31 cellular contexts compared by ENCODE assay signal in the genomic region with DNA sequence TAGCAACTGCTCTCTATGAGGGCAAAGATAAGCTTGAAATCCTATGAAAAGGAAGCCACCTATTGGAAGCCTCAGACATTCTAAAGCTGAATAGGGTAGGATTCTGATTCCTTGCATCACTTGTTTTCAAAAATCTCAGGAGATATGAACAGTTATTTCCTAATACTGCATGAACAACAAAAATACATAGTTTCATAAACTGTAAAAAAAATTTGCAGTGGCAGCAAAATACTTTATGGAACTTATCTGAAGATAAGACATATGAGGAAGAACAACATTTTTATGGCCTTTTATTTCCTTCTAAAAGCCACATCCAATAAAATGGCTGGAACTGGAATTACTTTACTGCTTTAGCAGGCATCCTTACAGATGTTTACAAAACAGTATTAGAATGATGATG. TPM values are rescaled to one million over a fixed set of nuclear protein-coding genes. Genes with fewer than 3 reads are reported as not detected.
A peak's percentile ranks its signal among the peaks of the same experiment; 100 is the strongest.
DNase-seq lines count a peak whose midpoint lies in the region; ATAC-seq and TF ChIP-seq lines count a peak whose summit lies in the region.
"Had no signal": no experiment of that assay in that cellular context is flagged by ENCODE, and none has a peak within 500 bp of the region (broad histone marks: within the 10 kb centered on the region; RNA-seq: fewer than 3 reads in every experiment).

No MANE protein-coding gene starts in this region.

- H3K36me3 ChIP-seq in IMR-90 (ENCODE audit: control insufficient read depth, insufficient read depth, low read length) (peaks cover 6% of the 10 kb centered on the region), upper lobe of left lung (peaks cover 3 to 41% (median 20%) of the 10 kb centered on the region in 4 donors)

- H3K4ac ChIP-seq in IMR-90 (ENCODE audit: low read depth, low read length): no peak overlapping the region

- no peak overlapping the region for H2AFZ ChIP-seq in IMR-90 (replicated peaks; ENCODE audit: low read length, poor library complexity)
- H2AFZ ChIP-seq: GM23338 had no signal

- H3K4me2 ChIP-seq in IMR-90 (ENCODE audit: low read depth, low read length): no peak overlapping the region
- H3K4me2 ChIP-seq: GM23338 had no signal

- no peak overlapping the region for H4K91ac ChIP-seq in IMR-90 (ENCODE audit: insufficient read depth, low read depth, low read length)

- peaks cover 29% of the 10 kb centered on the region for H3K36me3 Mint-ChIP-seq in stimulated activated effector memory CD8-positive, alpha-beta T cell treated with anti-CD3 and anti-CD28 coated beads, Interleukin-12 subunit alpha, Interleukin-12 subunit beta, amount 100 ng/mL, for 72 hours
- H3K36me3 Mint-ChIP-seq in stimulated activated memory B cell treated with anti-CD40 and anti-IgM and Interleukin-4, amounts not matched to agents 10 μg/mL and 1 μg/mL and 100 μg/mL, for 72 hours: peaks cover 11% of the 10 kb centered on the region
- peaks cover 30% of the 10 kb centered on the region for H3K36me3 Mint-ChIP-seq in activated T-cell treated with anti-CD3 and anti-CD28 coated beads, Interleukin-2, amount 50 U/mL, for 24 hours (ENCODE audit: low read depth)
- H3K36me3 Mint-ChIP-seq: activated naive CD4-positive, alpha-beta T cell treated with anti-CD3 and anti-CD28 coated beads, Interleukin-2, amount 50 U/mL, for 72 hours had no signal

- no peak overlapping the region for H2BK5ac ChIP-seq in IMR-90 (ENCODE audit: low read depth, low read length, poor library complexity, severe bottlenecking)

- H3K18ac ChIP-seq in IMR-90 (ENCODE audit: low read depth, low read length): no peak overlapping the region

- TF ChIP-seq CTCF in IMR-90 (conservative IDR thresholded peaks at IDR 0.05; ENCODE audit: low read depth, low read length): no peak
- TF ChIP-seq CTCF in cardiac fibroblast (IDR thresholded peaks at IDR 0.05; ENCODE audit: low read depth, low read length): peak; percentile 3
- TF ChIP-seq CTCF in upper lobe of left lung (IDR thresholded peaks at IDR 0.05): no peak

- no peak overlapping the region for H3K56ac ChIP-seq in IMR-90 (ENCODE audit: extremely low read depth, insufficient read depth, low read length)

- POLR2A ChIA-PET in IMR-90 (lab: Charles Lee; ENCODE audit: unreplicated experiment): no interaction called here

- H3K4me3 ChIP-seq in IMR-90 (ENCODE audit: insufficient read depth, low read depth, low read length) (no peak overlapping the region), cardiac fibroblast (replicated peaks in 1 of 2; ENCODE audit: low read depth in 2 of 2, low read length in 2 of 2) (no peak overlapping the region), upper lobe of left lung (no peak overlapping the region)
- H3K4me3 ChIP-seq: esophagus muscularis mucosa, GM23338, left lung, SJSA1, skin epidermis, thoracic aorta had no signal

- no peaks in the 10 kb centered on the region for H4K20me1 ChIP-seq in IMR-90 (ENCODE audit: insufficient read depth, low read length)

- no peaks in the 10 kb centered on the region for H3K9me3 ChIP-seq in IMR-90 (ENCODE audit: control insufficient read depth, insufficient read depth, low read length)
- H3K9me3 ChIP-seq in upper lobe of left lung: no peaks in the 10 kb centered on the region
- H3K9me3 ChIP-seq: esophagus muscularis mucosa, left lung, SJSA1, thoracic aorta had no signal

- DNase-seq in IMR-90 (no peak), cardiac fibroblast (ENCODE audit: low read depth in 2 of 2) (peak; percentile 41 to 63), iris pigment epithelial cell (ENCODE audit: low read depth) (peak; percentile 17), upper lobe of left lung (no peak)
- no peak for DNase-seq in stimulated activated effector memory CD8-positive, alpha-beta T cell treated with anti-CD3 and anti-CD28 coated beads, Interleukin-12 subunit alpha, Interleukin-12 subunit beta, amount 100 ng/mL, for 72 hours (ENCODE audit: low spot score in 2 of 2)
- no peak for DNase-seq in activated T-cell treated with anti-CD3 and anti-CD28 coated beads, Interleukin-2, amount 50 U/mL, for 24 hours
- DNase-seq: activated CD4-positive, alpha-beta T cell treated with anti-CD3 and anti-CD28 coated beads for 48 hours; COR-L47; DMS79 treated with DMSO at 0.1 percent for 48 hours; effector memory CD8-positive, alpha-beta T cell; left lung; MM.1S; NCI-H1436; NCI-H510A; nephron progenitor cell; NK-92 treated with Interleukin-12 subunit alpha and Interleukin-12 subunit beta, amount 100 ng/mL, for 24 hours; stimulated activated CD4-positive, alpha-beta T cell treated with anti-CD3 and anti-CD28 coated beads, Interleukin-2, amount 100 ng/mL, for 24 hours; stimulated activated naive B cell treated with anti-CD40 and anti-IgM and Interleukin-4, amounts not matched to agents 10 μg/mL and 1 μg/mL and 100 μg/mL, for 72 hours had no signal

- no peak overlapping the region for H2BK20ac ChIP-seq in IMR-90 (ENCODE audit: low read depth, low read length)

- no peak overlapping the region for H2AK5ac ChIP-seq in IMR-90 (ENCODE audit: low read depth, low read length)

- H3K27ac Mint-ChIP-seq in stimulated activated effector memory CD8-positive, alpha-beta T cell treated with anti-CD3 and anti-CD28 coated beads, Interleukin-12 subunit alpha, Interleukin-12 subunit beta, amount 100 ng/mL, for 72 hours: peak overlapping the region; percentile 74
- no peak overlapping the region for H3K27ac Mint-ChIP-seq in stimulated activated memory B cell treated with anti-CD40 and anti-IgM and Interleukin-4, amounts not matched to agents 10 μg/mL and 1 μg/mL and 100 μg/mL, for 72 hours
- H3K27ac Mint-ChIP-seq in activated T-cell treated with anti-CD3 and anti-CD28 coated beads, Interleukin-2, amount 50 U/mL, for 24 hours: no peak overlapping the region
- H3K27ac Mint-ChIP-seq: activated naive CD4-positive, alpha-beta T cell treated with anti-CD3 and anti-CD28 coated beads, Interleukin-2, amount 50 U/mL, for 72 hours; activated T-helper 1 cell treated with anti-CD3 and anti-CD28 coated beads, Interleukin-12 subunit alpha, Interleukin-12 subunit beta, Interleukin-2, Interleukin-4 antibody, amounts not matched to agents 30 ng/mL and 10 ng/mL and 1 ng/mL, durations not matched to agents 14 hours and 24 hours and 36 hours; GM23338; IgD-negative memory B cell; nephron progenitor cell; progenitor cell of endocrine pancreas; stimulated activated naive B cell treated with anti-CD40 and anti-IgM and Interleukin-4, amounts not matched to agents 10 μg/mL and 1 μg/mL and 100 μg/mL, for 72 hours; T-helper 1 cell treated with Interleukin-12 subunit alpha and Interleukin-12 subunit beta and Interleukin-4 antibody, amounts not matched to agents 30 μg/mL and 1 μg/mL, for 36 hours had no signal

- no peak overlapping the region for H2AK9ac ChIP-seq in IMR-90 (replicated peaks; ENCODE audit: low read depth, low read length, poor library complexity)

- H3K9me1 ChIP-seq in IMR-90 (ENCODE audit: insufficient read depth, low read length): peaks cover 3% of the 10 kb centered on the region; the same call in 1 of the 2 replicates

- no peak for ATAC-seq in IMR-90 (ENCODE audit: low read depth)
- ATAC-seq in stimulated activated effector memory CD8-positive, alpha-beta T cell treated with anti-CD3 and anti-CD28 coated beads, Interleukin-12 subunit alpha, Interleukin-12 subunit beta, amount 100 ng/mL, for 72 hours: no peak
- no peak for ATAC-seq in upper lobe of left lung (ENCODE audit: low FRiP score in 2 of 2)
- ATAC-seq in stimulated activated memory B cell treated with anti-CD40 and anti-IgM and Interleukin-4, amounts not matched to agents 10 μg/mL and 1 μg/mL and 100 μg/mL, for 72 hours: no peak
- no peak for ATAC-seq in GM18858 (IDR thresholded peaks at IDR 0.05; ENCODE audit: unreplicated experiment)
- ATAC-seq: activated naive CD4-positive, alpha-beta T cell treated with anti-CD3 and anti-CD28 coated beads, Interleukin-2, amount 50 U/mL, for 72 hours; effector memory CD8-positive, alpha-beta T cell; GM23338; left lung; stimulated activated naive B cell treated with anti-CD40 and anti-IgM and Interleukin-4, amounts not matched to agents 10 μg/mL and 1 μg/mL and 100 μg/mL, for 72 hours had no signal

- H3K27me3 ChIP-seq in IMR-90 (ENCODE audit: control insufficient read depth, insufficient read depth, low read length) (no peaks in the 10 kb centered on the region), upper lobe of left lung (no peaks in the 10 kb centered on the region)
- H3K27me3 ChIP-seq: esophagus muscularis mucosa, left lung, SJSA1 had no signal

- no peak overlapping the region for H4K5ac ChIP-seq in IMR-90 (ENCODE audit: low read depth, low read length)

- H2BK15ac ChIP-seq in IMR-90 (ENCODE audit: low read depth, low read length): no peak overlapping the region

- TF ChIP-seq EP300 in upper lobe of left lung (IDR thresholded peaks at IDR 0.05): no peak

- peaks cover 0 to 8% of the 10 kb centered on the region in 2 experiments; a peak in 1 of 4 replicates for H3K79me1 ChIP-seq in IMR-90 (ENCODE audit: low read depth in 1 of 2, low read length in 2 of 2)

- H3K9me3 Mint-ChIP-seq in stimulated activated effector memory CD8-positive, alpha-beta T cell treated with anti-CD3 and anti-CD28 coated beads, Interleukin-12 subunit alpha, Interleukin-12 subunit beta, amount 100 ng/mL, for 72 hours: no peaks in the 10 kb centered on the region
- H3K9me3 Mint-ChIP-seq in stimulated activated memory B cell treated with anti-CD40 and anti-IgM and Interleukin-4, amounts not matched to agents 10 μg/mL and 1 μg/mL and 100 μg/mL, for 72 hours: no peaks in the 10 kb centered on the region
- H3K9me3 Mint-ChIP-seq in activated T-cell treated with anti-CD3 and anti-CD28 coated beads, Interleukin-2, amount 50 U/mL, for 24 hours: no peaks in the 10 kb centered on the region
- H3K9me3 Mint-ChIP-seq: activated naive CD4-positive, alpha-beta T cell treated with anti-CD3 and anti-CD28 coated beads, Interleukin-2, amount 50 U/mL, for 72 hours; activated T-helper 1 cell treated with anti-CD3 and anti-CD28 coated beads, Interleukin-12 subunit alpha, Interleukin-12 subunit beta, Interleukin-2, Interleukin-4 antibody, amounts not matched to agents 30 ng/mL and 10 ng/mL and 1 ng/mL, durations not matched to agents 14 hours and 24 hours and 36 hours; effector memory CD8-positive, alpha-beta T cell; IgD-negative memory B cell; stimulated activated naive B cell treated with anti-CD40 and anti-IgM and Interleukin-4, amounts not matched to agents 10 μg/mL and 1 μg/mL and 100 μg/mL, for 72 hours; T-helper 1 cell treated with Interleukin-12 subunit alpha and Interleukin-12 subunit beta and Interleukin-4 antibody, amounts not matched to agents 30 μg/mL and 1 μg/mL, for 36 hours had no signal

- dilution Hi-C loops in IMR-90 (cut with HindIII; ENCODE audit: low sequenced_read_pairs, unreplicated experiment): loop anchor here (25.0 kb wide), 1 partner anchor 102 kb away; a partner anchor contains a TSS

- H3K23ac ChIP-seq in IMR-90 (ENCODE audit: low read depth, low read length): no peak overlapping the region

- no peak overlapping the region for H4K8ac ChIP-seq in IMR-90 (ENCODE audit: low read depth in 2 of 2, low read length in 2 of 2)

- no peak overlapping the region for H3K9ac ChIP-seq in IMR-90 (ENCODE audit: low read depth, low read length)

- H3K4me1 Mint-ChIP-seq in stimulated activated effector memory CD8-positive, alpha-beta T cell treated with anti-CD3 and anti-CD28 coated beads, Interleukin-12 subunit alpha, Interleukin-12 subunit beta, amount 100 ng/mL, for 72 hours: no peaks in the 10 kb centered on the region
- peaks cover 6% of the 10 kb centered on the region for H3K4me1 Mint-ChIP-seq in stimulated activated memory B cell treated with anti-CD40 and anti-IgM and Interleukin-4, amounts not matched to agents 10 μg/mL and 1 μg/mL and 100 μg/mL, for 72 hours
- H3K4me1 Mint-ChIP-seq in activated T-cell treated with anti-CD3 and anti-CD28 coated beads, Interleukin-2, amount 50 U/mL, for 24 hours (ENCODE audit: low read depth): no peaks in the 10 kb centered on the region
- H3K4me1 Mint-ChIP-seq: GM23338, nephron progenitor cell had no signal

- intact Hi-C loops in IMR-90 (cut with micrococcal nuclease): no loop called here

- no TSS peak for BruUV-seq in IMR-90 (replicated peaks; lab: Mats Ljungman, UMichigan)

- no peak for TF ChIP-seq RAD21 in IMR-90 (IDR thresholded peaks at IDR 0.05; ENCODE audit: low read length)

- CTCF ChIA-PET in IMR-90 (lab: Yijun Ruan, JAX): interaction anchor here (0.7 to 4.2 kb wide), 4 partner anchors 11 to 202 kb away, joined by 3 to 20 read pairs (median 8); no protein-coding TSS in a partner anchor

- H3K4me1 ChIP-seq in IMR-90 (ENCODE audit: control insufficient read depth, insufficient read depth, low read length): peaks cover 2% of the 10 kb centered on the region; the same call in 1 of the 2 replicates
- no peaks in the 10 kb centered on the region for H3K4me1 ChIP-seq in upper lobe of left lung
- H3K4me1 ChIP-seq: esophagus muscularis mucosa, SJSA1 had no signal

- H3K27ac ChIP-seq in IMR-90 (ENCODE audit: insufficient read depth, low read length) (no peak overlapping the region), upper lobe of left lung (no peak overlapping the region)
- H3K27ac ChIP-seq: esophagus muscularis mucosa, HL-60, left lung, SJSA1, skin epidermis, thoracic aorta had no signal

- no peak for TF ChIP-seq POLR2A in IMR-90 (IDR thresholded peaks at IDR 0.05; ENCODE audit: low read depth, low read length)
- TF ChIP-seq POLR2A in upper lobe of left lung (IDR thresholded peaks at IDR 0.05): no peak

- H3K4me3 Mint-ChIP-seq in stimulated activated effector memory CD8-positive, alpha-beta T cell treated with anti-CD3 and anti-CD28 coated beads, Interleukin-12 subunit alpha, Interleukin-12 subunit beta, amount 100 ng/mL, for 72 hours: no peak overlapping the region
- H3K4me3 Mint-ChIP-seq in stimulated activated memory B cell treated with anti-CD40 and anti-IgM and Interleukin-4, amounts not matched to agents 10 μg/mL and 1 μg/mL and 100 μg/mL, for 72 hours: no peak overlapping the region
- H3K4me3 Mint-ChIP-seq in activated T-cell treated with anti-CD3 and anti-CD28 coated beads, Interleukin-2, amount 50 U/mL, for 24 hours: no peak overlapping the region
- H3K4me3 Mint-ChIP-seq: activated T-helper 1 cell treated with anti-CD3 and anti-CD28 coated beads, Interleukin-12 subunit alpha, Interleukin-12 subunit beta, Interleukin-2, Interleukin-4 antibody, amounts not matched to agents 30 ng/mL and 10 ng/mL and 1 ng/mL, durations not matched to agents 14 hours and 24 hours and 36 hours; effector memory CD8-positive, alpha-beta T cell; GM23338; IgD-negative memory B cell; nephron progenitor cell; stimulated activated naive B cell treated with anti-CD40 and anti-IgM and Interleukin-4, amounts not matched to agents 10 μg/mL and 1 μg/mL and 100 μg/mL, for 72 hours; T-helper 1 cell treated with Interleukin-12 subunit alpha and Interleukin-12 subunit beta and Interleukin-4 antibody, amounts not matched to agents 30 μg/mL and 1 μg/mL, for 36 hours had no signal

- in situ Hi-C loops in IMR-90 (cut with MboI; ENCODE audit: low sequenced_read_pairs): no loop called here

- H3K14ac ChIP-seq in IMR-90 (replicated peaks; ENCODE audit: low read depth, low read length): no peak overlapping the region

- no peak overlapping the region for H2BK120ac ChIP-seq in IMR-90 (ENCODE audit: low read depth, low read length)

- H3K27me3 Mint-ChIP-seq in stimulated activated memory B cell treated with anti-CD40 and anti-IgM and Interleukin-4, amounts not matched to agents 10 μg/mL and 1 μg/mL and 100 μg/mL, for 72 hours: no peaks in the 10 kb centered on the region
- no peaks in the 10 kb centered on the region for H3K27me3 Mint-ChIP-seq in activated T-cell treated with anti-CD3 and anti-CD28 coated beads, Interleukin-2, amount 50 U/mL, for 24 hours
- H3K27me3 Mint-ChIP-seq: effector memory CD8-positive, alpha-beta T cell; IgD-negative memory B cell; progenitor cell of endocrine pancreas; stimulated activated naive B cell treated with anti-CD40 and anti-IgM and Interleukin-4, amounts not matched to agents 10 μg/mL and 1 μg/mL and 100 μg/mL, for 72 hours had no signal

RNA-seq across cellular contexts. Expression of a gene that starts 29.9 kb away (rescaled TPM):
- 34.1 and 44.4 TPM in 2 replicates for total RNA-seq in IMR-90 (2012; rRNA removed)
- 10.1 and 12.6 TPM in 2 replicates for polyA plus RNA-seq in IMR-90 (2012; rRNA removed)
- polyA plus RNA-seq in IMR-90 (2012; cell fraction: cytosol; rRNA removed): 5.4 and 8.9 TPM in 2 replicates
- polyA plus RNA-seq in IMR-90 (2012; cell fraction: nucleus; rRNA removed; ENCODE audit: low replicate concordance): 6.6 and 14.6 TPM in 2 replicates
- 10 to 100 TPM; 19.6 to 46.1 (median 28.9) TPM for total RNA-seq in upper lobe of left lung

RNA-seq across cellular contexts. Expression of a gene that starts 48.8 kb away (rescaled TPM):
- 3.9 and 5.6 TPM in 2 replicates for total RNA-seq in IMR-90 (2012; rRNA removed)
- 7.7 and 8.8 TPM in 2 replicates for polyA plus RNA-seq in IMR-90 (2012; rRNA removed)
- 4.2 and 5.2 TPM in 2 replicates for polyA plus RNA-seq in IMR-90 (2012; cell fraction: cytosol; rRNA removed)
- 5.4 and 10.6 TPM in 2 replicates for polyA plus RNA-seq in IMR-90 (2012; cell fraction: nucleus; rRNA removed; ENCODE audit: low replicate concordance)
- 10 to 100 TPM; 24.9 to 56.6 (median 35.1) TPM for total RNA-seq in upper lobe of left lung
- total RNA-seq: activated naive CD4-positive, alpha-beta T cell treated with anti-CD3 and anti-CD28 coated beads, Interleukin-2, amount 50 U/mL, for 72 hours; activated T-helper 1 cell treated with anti-CD3 and anti-CD28 coated beads, Interleukin-12 subunit alpha, Interleukin-12 subunit beta, Interleukin-2, Interleukin-4 antibody, amounts not matched to agents 30 ng/mL and 10 ng/mL and 1 ng/mL, durations not matched to agents 14 hours and 24 hours and 36 hours had no signal
- polyA plus RNA-seq: IgD-negative memory B cell had no signal

RNA-seq across cellular contexts. Expression of a gene that starts 49.3 kb away (rescaled TPM):
- total RNA-seq in IMR-90 (2012; rRNA removed) (8.4 and 8.6 TPM in 2 replicates), upper lobe of left lung (100 to 1,000 TPM in 3 of 6 donors, 10 to 100 TPM in 3; 52.7 to 201 (median 98.9) TPM)
- polyA plus RNA-seq in IMR-90 (2012; rRNA removed): 40.4 and 47.0 TPM in 2 replicates
- 50.7 and 52.3 TPM in 2 replicates for polyA plus RNA-seq in IMR-90 (2012; cell fraction: cytosol; rRNA removed)
- polyA plus RNA-seq in IMR-90 (2012; cell fraction: nucleus; rRNA removed; ENCODE audit: low replicate concordance): 95.5 and 110 TPM in 2 replicates

Comparison
In these comparisons a context has a peak if more than half of its experiments do, and no peak if none do; other contexts are left out.
1. DNase-seq: peak in cardiac fibroblast (2 of 2) and iris pigment epithelial cell (single experiment); none in IMR-90 (single experiment), stimulated activated effector memory CD8-positive, alpha-beta T cell treated with anti-CD3 and anti-CD28 coated beads, Interleukin-12 subunit alpha, Interleukin-12 subunit beta, amount 100 ng/mL, for 72 hours (0 of 2), upper lobe of left lung (0 of 2) and activated T-cell treated with anti-CD3 and anti-CD28 coated beads, Interleukin-2, amount 50 U/mL, for 24 hours (single experiment).